Comparison of ENCODE assay signal across 8 cellular contexts in the genomic region with DNA sequence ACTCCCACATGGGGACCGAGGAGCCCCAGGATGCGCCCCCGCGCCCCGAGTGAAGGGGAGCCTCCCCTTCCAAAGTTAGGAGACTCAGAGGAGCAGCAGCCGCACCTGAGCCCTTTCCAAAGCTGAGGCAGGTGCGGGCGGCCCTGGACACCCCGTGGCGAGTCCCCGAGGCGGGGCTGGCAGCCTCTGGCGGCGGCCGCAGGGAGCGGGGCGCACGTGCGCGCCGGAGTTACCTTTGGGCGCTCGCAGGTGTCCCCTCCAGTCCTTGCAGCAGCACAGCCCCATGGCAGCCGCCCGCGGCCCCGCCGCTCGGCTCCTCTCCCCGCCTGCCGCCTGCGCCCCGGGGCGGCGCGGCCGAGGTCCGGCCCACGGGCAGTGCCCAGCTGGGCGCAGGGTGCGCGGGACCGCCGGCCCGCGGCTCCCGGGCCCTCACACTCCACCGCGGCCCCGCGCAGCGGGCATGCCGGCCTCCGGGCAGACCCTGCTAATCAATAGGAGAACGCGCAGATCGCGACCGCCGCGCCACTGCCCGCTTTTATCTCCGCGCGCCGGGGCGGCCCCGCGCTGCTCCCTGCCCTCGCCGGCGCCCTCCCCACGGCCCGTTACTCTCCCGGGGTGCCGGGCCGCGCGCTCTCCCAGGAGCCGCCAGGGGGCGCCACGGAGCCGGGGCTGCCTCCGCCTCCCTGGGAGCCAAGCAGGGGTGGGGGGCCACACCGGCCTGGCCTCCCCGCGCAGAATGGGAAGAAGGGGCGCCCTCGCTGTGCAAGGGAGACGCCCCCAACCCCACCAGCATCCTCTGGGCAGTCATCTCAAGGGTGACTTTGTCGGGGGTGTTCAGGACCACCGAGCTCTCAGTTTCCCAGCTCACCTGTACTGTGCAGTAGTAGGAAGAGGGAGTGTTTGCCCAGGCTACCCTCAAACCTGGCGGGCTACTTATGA.
DNase-seq lines count a peak whose midpoint lies in the region; ATAC-seq and TF ChIP-seq lines count a peak whose summit lies in the region.

No MANE protein-coding gene starts in this region.

- H3K9me2 ChIP-seq in DOHH2 (replicated peaks; ENCODE audit: control insufficient read depth, low read length) = no peaks in the 10 kb centered on the region

- no peaks in the 10 kb centered on the region for H3K9me3 ChIP-seq in DOHH2 (ENCODE audit: control insufficient read depth, insufficient read depth, low read length)
- no peaks in the 10 kb centered on the region for H3K9me3 ChIP-seq in lung (ENCODE audit: control insufficient read depth in 2 of 2, insufficient read depth in 1 of 2, low read length in 1 of 2)

- H3K36me3 ChIP-seq in DOHH2 (ENCODE audit: control insufficient read depth, low read length) (no peaks in the 10 kb centered on the region), lung (ENCODE audit: control insufficient read depth in 2 of 2, insufficient read depth in 2 of 2, low read length in 2 of 2) (no peaks in the 10 kb centered on the region)

- H3K4me2 ChIP-seq in DOHH2 (ENCODE audit: low read length) = no peak overlapping the region

- peak; percentile 46; the same call in 1 of the 2 replicates for TF ChIP-seq RAD21 in Ishikawa (IDR thresholded peaks at IDR 0.05; ENCODE audit: low read depth)

- 5% methylated on average over 59 to 93 of the region's 93 CpGs for WGBS in lung, 2 donors

- H3F3A ChIP-seq in DOHH2 (ENCODE audit: control insufficient read depth, insufficient read depth) = no peaks in the 10 kb centered on the region

- no peak for ATAC-seq in lung (ENCODE audit: insufficient read depth, low FRiP score)
- ATAC-seq in GM19455 (IDR thresholded peaks at IDR 0.05; ENCODE audit: unreplicated experiment) = no peak

- no peak for TF ChIP-seq EP300 in Ishikawa (IDR thresholded peaks at IDR 0.05; ENCODE audit: borderline replicate concordance)

- H3K4me1 ChIP-seq in DOHH2 (ENCODE audit: control insufficient read depth, low read length) = no peaks in the 10 kb centered on the region
- H3K4me1 ChIP-seq in lung (ENCODE audit: control insufficient read depth in 2 of 2, insufficient read depth in 2 of 2, low read length in 2 of 2) = peaks cover 2 to 12% of the 10 kb centered on the region in 2 donors

- TF ChIP-seq CTCF in DOHH2 (IDR thresholded peaks at IDR 0.05; ENCODE audit: low read depth, low read length, poor library complexity, severe bottlenecking) (peak; percentile 61), choroid plexus epithelial cell (conservative IDR thresholded peaks at IDR 0.05; ENCODE audit: low read depth, low read length) (peak; percentile 47), lung (IDR thresholded peaks at IDR 0.05; ENCODE audit: control extremely low read depth, extremely low read depth) (no peak)

- H4K20me1 ChIP-seq in DOHH2 (ENCODE audit: control insufficient read depth, insufficient read depth, low read depth, low read length) = no peaks in the 10 kb centered on the region

- no peaks in the 10 kb centered on the region for H3K79me2 ChIP-seq in DOHH2 (ENCODE audit: control insufficient read depth, low read length)

- DNase-seq in choroid plexus epithelial cell (ENCODE audit: low read depth) (no peak), lung (ENCODE audit: low spot score) (no peak), DMS153 treated with DMSO at 0.1 percent for 48 hours (lab: John Stamatoyannopoulos, UW; ENCODE audit: unreplicated experiment) (no peak), HuH-7.5 (ENCODE audit: low spot score) (no peak), putamen (ENCODE audit: low spot score) (no peak)

- H3K4me3 ChIP-seq in DOHH2 (ENCODE audit: low read length) (no peak overlapping the region), choroid plexus epithelial cell (ENCODE audit: low read depth, low read length) (peak overlapping the region; percentile 60), lung (peak overlapping the region; percentile 22)

- H3K27ac ChIP-seq in DOHH2 (ENCODE audit: low read depth, low read length) (no peak overlapping the region), lung (ENCODE audit: low read depth in 1 of 2, low read length in 1 of 2) (no peak overlapping the region)

- peaks cover 22% of the 10 kb centered on the region for H3K27me3 ChIP-seq in DOHH2 (ENCODE audit: control insufficient read depth, low read length)
- H3K27me3 ChIP-seq in lung (ENCODE audit: control insufficient read depth, insufficient read depth) = no peaks in the 10 kb centered on the region

TF ChIP-seq in Ishikawa, 13 proteins besides CTCF, POLR2A, EP300 and RAD21:
- TF ChIP-seq, protein P1, sequence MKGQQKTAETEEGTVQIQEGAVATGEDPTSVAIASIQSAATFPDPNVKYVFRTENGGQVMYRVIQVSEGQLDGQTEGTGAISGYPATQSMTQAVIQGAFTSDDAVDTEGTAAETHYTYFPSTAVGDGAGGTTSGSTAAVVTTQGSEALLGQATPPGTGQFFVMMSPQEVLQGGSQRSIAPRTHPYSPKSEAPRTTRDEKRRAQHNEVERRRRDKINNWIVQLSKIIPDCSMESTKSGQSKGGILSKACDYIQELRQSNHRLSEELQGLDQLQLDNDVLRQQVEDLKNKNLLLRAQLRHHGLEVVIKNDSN (IDR thresholded peaks at IDR 0.05) = 0 out of 2 replicates have a peak, but pooled peaks have one; percentile 5
- TF ChIP-seq, protein P2, sequence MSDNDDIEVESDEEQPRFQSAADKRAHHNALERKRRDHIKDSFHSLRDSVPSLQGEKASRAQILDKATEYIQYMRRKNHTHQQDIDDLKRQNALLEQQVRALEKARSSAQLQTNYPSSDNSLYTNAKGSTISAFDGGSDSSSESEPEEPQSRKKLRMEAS (IDR thresholded peaks at IDR 0.05) = peak; percentile 11; the same call in 1 of the 2 replicates
- TF ChIP-seq TCF12 (IDR thresholded peaks at IDR 0.05; ENCODE audit: low read depth) (no peak), CREB1 (IDR thresholded peaks at IDR 0.05; ENCODE audit: low read depth) (no peak), ZBTB7A (IDR thresholded peaks at IDR 0.05; ENCODE audit: low read depth) (peak; percentile 75), CEBPB (IDR thresholded peaks at IDR 0.05) (no peak), TEAD4 (IDR thresholded peaks at IDR 0.05) (no peak)
